10 cellular contexts compared by ENCODE assay signal in the genomic region with DNA sequence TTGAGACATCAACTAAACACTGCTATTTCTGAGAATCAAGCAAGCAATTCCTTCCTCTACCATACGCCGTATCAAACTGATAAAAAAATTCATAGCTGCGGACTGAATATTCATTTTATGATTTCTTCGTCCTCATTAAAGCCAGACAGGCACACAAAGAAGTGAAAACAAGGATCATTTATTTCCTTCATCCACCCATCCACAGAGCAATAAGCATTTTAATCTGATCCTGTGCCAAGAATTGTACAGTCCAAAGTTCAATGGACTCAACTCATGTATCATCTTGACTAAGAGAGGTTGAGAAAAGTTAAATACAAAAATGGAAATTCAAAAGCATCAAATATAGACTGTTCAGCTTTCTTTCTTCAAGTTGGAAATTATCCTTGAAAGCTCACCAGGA. TPM values are rescaled to one million over a fixed set of nuclear protein-coding genes. Genes with fewer than 3 reads are reported as not detected.
"Had no signal": no experiment of that assay in that cellular context is flagged by ENCODE, and none has a peak within 500 bp of the region (broad histone marks: within the 10 kb centered on the region; RNA-seq: fewer than 3 reads in every experiment).

No MANE protein-coding gene starts in this region.

- FAIRE-seq: H1, H54, HTR-8/SVneo, K562 had no signal

- ATAC-seq: GM23338, K562 had no signal

- H3K27ac Mint-ChIP-seq: GM23338, H9 had no signal

- H3K4me3 ChIP-seq: GM23338, K562 had no signal

- H3K27ac ChIP-seq: HL-60 had no signal

- H3K4me3 Mint-ChIP-seq: GM23338, H9 had no signal

- DNase-seq: H9, HCEC 1CT, IMR-90, KG1 had no signal

RNA-seq across cellular contexts. Expression of a gene that starts 19.7 kb away (rescaled TPM):
- total RNA-seq: K562 had no signal
